ENCODE assay signal across 8 cellular contexts in genomic region chr7:120805636-120806388, GRCh38. TPM values are rescaled to one million over a fixed set of nuclear protein-coding genes. Genes with fewer than 3 reads are reported as not detected.
DNase-seq lines count a peak whose midpoint lies in the region; ATAC-seq, FAIRE-seq and TF ChIP-seq lines count a peak whose summit lies in the region.

No MANE protein-coding gene starts in this region.

- FAIRE-seq in GM12878 (lab: Jason Lieb, UNC): peak; percentile 56

- H3K4me2 ChIP-seq in H9 (ENCODE audit: insufficient read depth, insufficient read length, low read length) (no peak overlapping the region), MM.1S (ENCODE audit: low read depth, low read length) (no peak overlapping the region), GM12878 (ENCODE audit: control insufficient read depth, insufficient read depth) (no peak overlapping the region)

- no peaks in the 10 kb centered on the region for H3K36me3 Mint-ChIP-seq in H9 (ENCODE audit: insufficient read depth in 1 of 3, low read depth in 3 of 3)
- H3K36me3 Mint-ChIP-seq in immature natural killer cell: no peaks in the 10 kb centered on the region

- H3K9me3 ChIP-seq in H9 (ENCODE audit: control insufficient read depth, low read depth, low read length) (no peaks in the 10 kb centered on the region), MM.1S (replicated peaks; ENCODE audit: insufficient read depth, low read length) (no peaks in the 10 kb centered on the region), GM12878 (replicated peaks; ENCODE audit: control insufficient read depth, insufficient read depth, low read length) (no peaks in the 10 kb centered on the region)

- WGBS in H9 (ENCODE audit: extremely low coverage, insufficient read length, low lambda C conversion rate): no CpG with 5 or more reads among the region's 3 CpGs
- WGBS in GM12878 (ENCODE audit: insufficient coverage, insufficient replicate concordance, low lambda C conversion rate, missing lambda C conversion rate): 32% methylated on average over 3 of the region's 3 CpGs

- no peak overlapping the region for H2BK20ac ChIP-seq in H9 (ENCODE audit: low read depth, low read length, poor library complexity, severe bottlenecking)

- no peak overlapping the region for H2BK5ac ChIP-seq in H9 (ENCODE audit: insufficient read length, low read length)

- H2AFZ ChIP-seq in H9 (ENCODE audit: low read length) (no peak overlapping the region), MM.1S (ENCODE audit: low read length) (no peak overlapping the region), GM12878 (ENCODE audit: control insufficient read depth, low read depth, low read length) (peak overlapping the region; percentile 53)

- no peak overlapping the region for H3K4me3 ChIP-seq in MM.1S (ENCODE audit: low read length)
- no peak overlapping the region for H3K4me3 ChIP-seq in GM12878

- no peaks in the 10 kb centered on the region for H3K79me2 ChIP-seq in H9 (ENCODE audit: insufficient read depth, low read length)
- H3K79me2 ChIP-seq in MM.1S (ENCODE audit: low read length): no peaks in the 10 kb centered on the region
- no peaks in the 10 kb centered on the region for H3K79me2 ChIP-seq in GM12878 (ENCODE audit: control insufficient read depth, insufficient read depth, low read length)

- no peak overlapping the region for H2BK12ac ChIP-seq in H9 (ENCODE audit: insufficient read length, low read depth, low read length)

- no peak for TF ChIP-seq EP300 in GM12878 (IDR thresholded peaks at IDR 0.05; ENCODE audit: borderline replicate concordance in 1 of 2, control insufficient read depth in 1 of 2, low read depth in 2 of 2, low read length in 2 of 2)

- SMC1A ChIA-PET in GM12878 (lab: Charles Lee; ENCODE audit: uncharacterized antibody, unreplicated experiment): interaction anchor here (0.7 to 8.3 kb wide), 40 partner anchors 8 to 302 kb away, joined by 3 to 83 read pairs (median 8); partner anchors contain the start of genes ING3 and TSPAN12

- intact Hi-C loops in GM12878 (cut with micrococcal nuclease; ENCODE audit: unreplicated experiment): loop anchor here (1.0 to 5.0 kb wide), 5 partner anchors 23 to 276 kb away; no protein-coding TSS in a partner anchor

- H3K9me2 ChIP-seq in MM.1S (replicated peaks; ENCODE audit: insufficient read depth, low read length): no peaks in the 10 kb centered on the region

- no peak overlapping the region for H3K14ac ChIP-seq in H9 (ENCODE audit: insufficient read depth, low read length)

- no peak overlapping the region for H4K8ac ChIP-seq in H9 (replicated peaks; ENCODE audit: insufficient read length, low read depth, low read length)

- CTCF ChIA-PET in GM12878 (lab: Yijun Ruan, JAX): interaction anchor here (0.6 to 9.1 kb wide), 46 partner anchors 10 to 1190 kb away, joined by 3 to 104 read pairs (median 4); partner anchors contain the start of gene TSPAN12

- DNase-seq in DMS153 treated with DMSO at 0.1 percent for 48 hours (lab: John Stamatoyannopoulos, UW; ENCODE audit: unreplicated experiment) (peak; percentile 52), DMS153 (lab: John Stamatoyannopoulos, UW) (no peak), H9 (peak; percentile 63), MM.1S (peak; percentile 79), SK-MEL-5 (ENCODE audit: low read depth, low spot score) (peak; percentile 91), GM12878 (ENCODE audit: low read depth, low spot score) (peak; percentile 53), immature natural killer cell (peak; percentile 19 to 38 (median 20))
- peak; percentile 40 to 67 for DNase-seq in stimulated activated CD4-positive, alpha-beta T cell treated with anti-CD3 and anti-CD28 coated beads, Interleukin-2, amount 100 ng/mL, for 24 hours

- no TSS peak for BruUV-seq in GM12878 (replicated peaks; lab: Mats Ljungman, UMichigan)

- H3K36me3 ChIP-seq in MM.1S (replicated peaks; ENCODE audit: insufficient read depth, low read length): no peaks in the 10 kb centered on the region
- H3K36me3 ChIP-seq in GM12878 (ENCODE audit: control insufficient read depth in 2 of 2, insufficient read depth in 2 of 2, low read length in 1 of 2): no peaks in the 10 kb centered on the region; a peak in 1 of 4 replicates

- no peak overlapping the region for H2BK120ac ChIP-seq in H9 (ENCODE audit: low read depth, low read length, poor library complexity, severe bottlenecking)

- no peak overlapping the region for H4K91ac ChIP-seq in H9 (ENCODE audit: insufficient read length, low read depth, low read length)

- H3K27ac Mint-ChIP-seq in H9: 0 out of 7 replicates have a peak overlapping the region, but pooled peaks of 1 of the 3 experiments have one; percentile 48
- no peak overlapping the region for H3K27ac Mint-ChIP-seq in immature natural killer cell

- H3K4me1 Mint-ChIP-seq in H9 (peaks cover 2 to 4% of the 10 kb centered on the region in 2 experiments; a peak in 2 of 4 replicates), immature natural killer cell (no peaks in the 10 kb centered on the region)

- peak; percentile 87 for TF ChIP-seq CTCF in H9 (conservative IDR thresholded peaks at IDR 0.05)
- TF ChIP-seq CTCF in MM.1S (IDR thresholded peaks at IDR 0.05; ENCODE audit: low read length): peak; percentile 89
- TF ChIP-seq CTCF in GM12878 (IDR thresholded peaks at IDR 0.05 in 2 of 3, conservative IDR thresholded peaks at IDR 0.05 in 1 of 3; ENCODE audit: control insufficient read depth in 2 of 3, extremely low read depth in 1 of 3, insufficient read depth in 1 of 3, low read depth in 3 of 3, low read length in 3 of 3): peak; percentile 74 to 86 (median 82)

- no peaks in the 10 kb centered on the region for H3K79me1 ChIP-seq in H9 (ENCODE audit: insufficient read depth, low read depth, low read length, poor library complexity, severe bottlenecking)

- no peak overlapping the region for H3K27ac ChIP-seq in H9 (ENCODE audit: insufficient read length, low read depth, low read length)
- no peak overlapping the region for H3K27ac ChIP-seq in MM.1S (ENCODE audit: low read length)
- no peak overlapping the region for H3K27ac ChIP-seq in GM12878 (ENCODE audit: control insufficient read depth, insufficient read depth)

- H3K9me3 Mint-ChIP-seq in H9 (no peaks in the 10 kb centered on the region), immature natural killer cell (no peaks in the 10 kb centered on the region)

- no peak overlapping the region for H3K18ac ChIP-seq in H9 (ENCODE audit: insufficient read length, low read depth, low read length)

- RAD21 ChIA-PET in GM12878 (lab: Charles Lee; ENCODE audit: unreplicated experiment): interaction anchor here (0.6 to 4.9 kb wide), 27 partner anchors 9 to 271 kb away, joined by 3 to 38 read pairs (median 7); partner anchors contain the start of genes ING3 and TSPAN12

- POLR2A ChIA-PET in GM12878 (lab: Charles Lee): interaction anchor here (0.5 to 2.1 kb wide), 5 partner anchors 21 to 145 kb away, joined by 3 to 13 read pairs (median 5); partner anchors contain the start of genes ING3 and TSPAN12

- H3K56ac ChIP-seq in H9 (ENCODE audit: insufficient read length, low read depth, low read length): no peak overlapping the region

- H3K27me3 Mint-ChIP-seq in H9 (ENCODE audit: low read depth) (no peaks in the 10 kb centered on the region), immature natural killer cell (ENCODE audit: low read depth in 3 of 3) (peaks cover 0 to under 1% (median 0%) of the 10 kb centered on the region in 3 donors)

- no peak overlapping the region for H3K23ac ChIP-seq in H9 (ENCODE audit: insufficient read length, low read depth, low read length)

- H2AK5ac ChIP-seq in H9 (ENCODE audit: insufficient read length, low read length): no peak overlapping the region

- H4K20me1 ChIP-seq in H9 (ENCODE audit: control insufficient read depth, insufficient read depth, insufficient read length) (no peaks in the 10 kb centered on the region), MM.1S (ENCODE audit: insufficient read depth, low read length) (no peaks in the 10 kb centered on the region), GM12878 (ENCODE audit: control insufficient read depth, insufficient read depth) (no peaks in the 10 kb centered on the region)

- no peaks in the 10 kb centered on the region for H3F3A ChIP-seq in MM.1S (ENCODE audit: insufficient read depth, low read length)

- no peak for TF ChIP-seq POLR2A in GM12878 (IDR thresholded peaks at IDR 0.05; ENCODE audit: low read depth, low read length)

- H3T11ph ChIP-seq in H9 (ENCODE audit: low read length): no peak overlapping the region

- H3K27me3 ChIP-seq in H9 (ENCODE audit: insufficient read depth, low read length) (no peaks in the 10 kb centered on the region), MM.1S (replicated peaks; ENCODE audit: insufficient read depth, low read length) (no peaks in the 10 kb centered on the region), GM12878 (replicated peaks in 1 of 2; ENCODE audit: control insufficient read depth in 2 of 2, insufficient read depth in 2 of 2, low read length in 1 of 2) (no peaks in the 10 kb centered on the region)

- H3K4me1 ChIP-seq in H9 (ENCODE audit: insufficient read depth, low read length): no peaks in the 10 kb centered on the region
- H3K4me1 ChIP-seq in MM.1S (ENCODE audit: low read length): no peaks in the 10 kb centered on the region
- no peaks in the 10 kb centered on the region for H3K4me1 ChIP-seq in GM12878 (ENCODE audit: control insufficient read depth, insufficient read depth, low read length)

- no peak overlapping the region for H3K4ac ChIP-seq in H9 (ENCODE audit: low read depth, low read length)

- H3K4me3 Mint-ChIP-seq in H9 (no peak overlapping the region), immature natural killer cell (no peak overlapping the region)

- TF ChIP-seq RAD21 in GM12878 (IDR thresholded peaks at IDR 0.05; ENCODE audit: insufficient read depth, low read depth, low read length): peak; percentile 84

- no peak overlapping the region for H2BK15ac ChIP-seq in H9 (ENCODE audit: low read depth, low read length)

- H3K23me2 ChIP-seq in H9 (ENCODE audit: insufficient read length, low read depth, low read length, poor library complexity, severe bottlenecking): no peaks in the 10 kb centered on the region

- peak; percentile 85 for ATAC-seq in GM12878

- in situ Hi-C loops in SK-MEL-5 (cut with HindIII; ENCODE audit: low pct_unique_long_range_greater_than_20kb, low sequenced_read_pairs): no loop called here
- in situ Hi-C loops in GM12878 (cut with MboI): no loop called here

- H4K5ac ChIP-seq in H9 (ENCODE audit: insufficient read length, low read depth, low read length): no peak overlapping the region

- no peak overlapping the region for H3K9ac ChIP-seq in H9 (ENCODE audit: extremely low read depth, insufficient read length, low read length)
- no peak overlapping the region for H3K9ac ChIP-seq in MM.1S (ENCODE audit: low read length)
- H3K9ac ChIP-seq in GM12878 (ENCODE audit: control insufficient read depth, insufficient read depth, low read length): no peak overlapping the region

RNA-seq across cellular contexts. Expression of gene TSPAN12, which starts 52.1 kb away (rescaled TPM):
- total RNA-seq in H9 (2021): 6.6 and 8.7 TPM in 2 replicates
- total RNA-seq in SK-MEL-5 (2014; rRNA removed; shearing (Covaris generic)): 2.3 and 5.7 TPM in 2 replicates
- 3.5 and 4.8 TPM in 2 replicates for polyA plus RNA-seq in SK-MEL-5 (2015; cell fraction: cytosol; rRNA removed)
- 0.57 and 3.2 TPM in 2 replicates for polyA plus RNA-seq in SK-MEL-5 (2015; cell fraction: nucleus; rRNA removed)
- total RNA-seq in GM12878 (2013; cell fraction: nucleolus; rRNA removed): 51.8 and 55.1 TPM in 2 replicates
- total RNA-seq in GM12878 (2014; rRNA removed): 1.5 and 1.6 TPM in 2 replicates
- 0.67 and 0.78 TPM in 2 replicates for total RNA-seq in GM12878 (2014; rRNA removed; fragmentation: Illumina TruSeq; extraction: Trizol)
- total RNA-seq in GM12878 (2021): 1.3 and 1.9 TPM in 2 replicates
- polyA plus RNA-seq in GM12878 (2011; ENCODE audit: low read depth): 2.2 TPM
- polyA plus RNA-seq in GM12878 (2011; rRNA removed): 110 and 170 TPM in 2 replicates
- polyA plus RNA-seq in GM12878 (2011; cell fraction: cytosol; rRNA removed): 42.5 and 49.2 TPM in 2 replicates
- 58.2 and 70.6 TPM in 2 replicates for polyA plus RNA-seq in GM12878 (2011; cell fraction: nucleus; rRNA removed)
- 2.7 and 5.7 TPM in 2 replicates for polyA plus RNA-seq in GM12878 (2012)
- 1.2 and 2.1 TPM in 2 replicates for polyA plus RNA-seq in GM12878 (2014; fragmentation: Illumina TruSeq; extraction: Trizol)
- polyA plus RNA-seq in GM12878 (2014; fragmentation: Nextera tagmentation; extraction: Ambion mirVana): 1 to 10 TPM in 1 of 2 experiments, under 1 TPM in 1; 0.75 to 1.3 TPM
- polyA plus RNA-seq in GM12878 (2014; rRNA removed): 0.74 and 1.3 TPM in 2 replicates
- 1 to 10 TPM; 2.0 to 2.2 TPM for polyA plus RNA-seq in GM12878 (2016; fragmentation: Nextera tagmentation; extraction: Ambion mirVana)
- polyA minus RNA-seq in GM12878 (2011; rRNA and poly(A)+ RNA removed): 260 and 359 TPM in 2 replicates
- polyA minus RNA-seq in GM12878 (2011; cell fraction: cytosol; rRNA and poly(A)+ RNA removed): 41.4 and 43.4 TPM in 2 replicates
- 56.7 and 70.8 TPM in 2 replicates for polyA minus RNA-seq in GM12878 (2011; cell fraction: nucleus; rRNA and poly(A)+ RNA removed)
- not detected for polyA plus RNA-seq in immature natural killer cell
